Comparison of ENCODE assay signal across 7 cellular contexts in the genomic region with DNA sequence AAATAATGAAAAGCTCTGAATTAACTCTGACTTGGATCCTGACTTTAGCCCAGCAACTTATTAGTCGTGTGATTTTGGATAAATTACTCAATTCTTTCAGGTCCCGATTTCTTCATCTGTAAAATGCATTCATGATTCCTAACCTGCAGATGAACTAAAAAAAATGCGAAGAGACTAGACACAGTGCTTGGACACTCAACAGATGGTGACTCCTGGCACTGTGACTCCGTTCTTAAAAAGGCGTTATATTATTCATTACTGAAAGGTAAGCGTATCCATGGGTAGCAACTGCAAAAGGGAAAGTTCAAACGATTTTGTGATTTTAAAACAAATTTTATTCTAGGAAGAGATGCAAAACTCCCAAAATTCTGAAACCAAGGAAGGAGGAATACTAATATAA.
"Had no signal": no experiment of that assay in that cellular context is flagged by ENCODE, and none has a peak within 500 bp of the region (broad histone marks: within the 10 kb centered on the region; RNA-seq: fewer than 3 reads in every experiment).

No MANE protein-coding gene starts in this region.

- FAIRE-seq: HepG2 had no signal

- H3K9ac ChIP-seq: KMS-11 had no signal

- H3K27ac ChIP-seq: HL-60, KMS-11 had no signal

- ATAC-seq: HepG2 had no signal

- H3K4me2 ChIP-seq: KMS-11 had no signal

- DNase-seq: GOT3, H7, HCEC 1CT, KBM-7 had no signal
